ENCODE assay signal across 22 cellular contexts in genomic region chr6:47057830-47058540, GRCh38. TPM values are rescaled to one million over a fixed set of nuclear protein-coding genes. Genes with fewer than 3 reads are reported as not detected.
DNase-seq lines count a peak whose midpoint lies in the region; ATAC-seq and TF ChIP-seq lines count a peak whose summit lies in the region.
"Had no signal": no experiment of that assay in that cellular context is flagged by ENCODE, and none has a peak within 500 bp of the region (broad histone marks: within the 10 kb centered on the region; RNA-seq: fewer than 3 reads in every experiment).

No MANE protein-coding gene starts in this region.

- intact Hi-C loops in Calu3 (cut with micrococcal nuclease; ENCODE audit: unreplicated experiment): no loop called here
- intact Hi-C loops in mammary epithelial cell (cut with micrococcal nuclease): loop anchor here (2.0 kb wide), 1 partner anchor 39 kb away; no protein-coding TSS in a partner anchor
- intact Hi-C loops in colonic mucosa (cut with DNase I): no loop called here

- H3K36me3 ChIP-seq in MG63 (no peaks in the 10 kb centered on the region), mammary epithelial cell (ENCODE audit: insufficient read depth, low read length) (no peaks in the 10 kb centered on the region), colonic mucosa (no peaks in the 10 kb centered on the region)
- H3K36me3 ChIP-seq: gastroesophageal sphincter, left lung, right atrium auricular region, tibial nerve had no signal

- H3K9ac ChIP-seq in mammary epithelial cell (ENCODE audit: insufficient read depth, low read length) (no peak overlapping the region), colonic mucosa (ENCODE audit: low read depth in 2 of 2, low read length in 2 of 2) (no peak overlapping the region)

- peaks cover 5% of the 10 kb centered on the region for H3K9me3 Mint-ChIP-seq in Calu3 (ENCODE audit: low read depth, unreplicated experiment)
- H3K9me3 Mint-ChIP-seq: stimulated activated memory B cell treated with anti-CD40 and anti-IgM and Interleukin-4, amounts not matched to agents 10 μg/mL and 1 μg/mL and 100 μg/mL, for 72 hours had no signal

- H3K9me3 ChIP-seq in MG63 (no peaks in the 10 kb centered on the region), mammary epithelial cell (replicated peaks; ENCODE audit: insufficient read depth, low read length) (no peaks in the 10 kb centered on the region), colonic mucosa (no peaks in the 10 kb centered on the region)
- H3K9me3 ChIP-seq: gastroesophageal sphincter, left lung, right atrium auricular region had no signal

- H3K27me3 ChIP-seq in MG63 (no peaks in the 10 kb centered on the region), mammary epithelial cell (ENCODE audit: insufficient read depth, low read length) (no peaks in the 10 kb centered on the region), colonic mucosa (no peaks in the 10 kb centered on the region)
- H3K27me3 ChIP-seq: gastroesophageal sphincter, left lung, right atrium auricular region, tibial nerve had no signal

- dilution Hi-C loops in mammary epithelial cell (cut with HindIII; ENCODE audit: low sequenced_read_pairs): no loop called here

- whole genome bisulfite sequencing in mammary epithelial cell (ENCODE audit: low coverage, missing lambda C conversion rate): 100% methylated on average over 1 of the region's 1 CpG

- no peak for TF ChIP-seq CTCF in Calu3 (IDR thresholded peaks at IDR 0.05; ENCODE audit: unreplicated experiment)
- no peak for TF ChIP-seq CTCF in mammary epithelial cell (conservative IDR thresholded peaks at IDR 0.05 in 1 of 2, IDR thresholded peaks at IDR 0.05 in 1 of 2; ENCODE audit: extremely low read depth in 1 of 2, insufficient read depth in 1 of 2, low read depth in 1 of 2, low read length in 2 of 2)
- TF ChIP-seq CTCF in colonic mucosa (IDR thresholded peaks at IDR 0.05): no peak

- BruUV-seq in Calu3 (replicated peaks; lab: Mats Ljungman, UMichigan) (no TSS peak), mammary epithelial cell (replicated peaks; lab: Mats Ljungman, UMichigan) (no TSS peak)

- no peak overlapping the region for H3K4me3 Mint-ChIP-seq in Calu3 (ENCODE audit: low read depth, unreplicated experiment)
- H3K4me3 Mint-ChIP-seq: CD4-positive, CD25-positive, alpha-beta regulatory T cell; IgD-negative memory B cell; stimulated activated memory B cell treated with anti-CD40 and anti-IgM and Interleukin-4, amounts not matched to agents 10 μg/mL and 1 μg/mL and 100 μg/mL, for 72 hours had no signal

- H3K4me3 ChIP-seq in MG63 (no peak overlapping the region), mammary epithelial cell (replicated peaks in 1 of 3; ENCODE audit: insufficient read depth in 1 of 3, low read depth in 2 of 3, low read length in 3 of 3) (no peak overlapping the region), colonic mucosa (no peak overlapping the region)
- H3K4me3 ChIP-seq: gastroesophageal sphincter, left lung, right atrium auricular region, tibial nerve had no signal

- no peak for DNase-seq in Calu3
- peak; percentile 15 for DNase-seq in MG63
- peak; percentile 93 for DNase-seq in mammary epithelial cell
- DNase-seq in kidney glomerular epithelial cell (lab: John Stamatoyannopoulos, UW): peak; percentile 87
- no peak for DNase-seq in colonic mucosa
- no peak for DNase-seq in stimulated activated naive CD4-positive, alpha-beta T cell treated with Interleukin-2 at 50 U/mL for 16 hours (lab: John Stamatoyannopoulos, UW)
- DNase-seq in SHP77 (lab: John Stamatoyannopoulos, UW): no peak
- DNase-seq: activated CD4-positive, alpha-beta T cell treated with anti-CD3 and anti-CD28 coated beads for 4 hours; activated CD8-positive, alpha-beta memory T cell treated with anti-CD3 and anti-CD28 coated beads, Interleukin-2, amount 50 U/mL, for 4 hours; activated effector memory CD4-positive, alpha-beta T cell treated with Interleukin-2 at 50 U/mL for 16 hours; amniotic stem cell; CD4-positive, CD25-positive, alpha-beta regulatory T cell; DND-41; left lung; NCI-H2081 treated with DMSO at 0.1 percent for 48 hours; NCI-H526 had no signal

- H2AFZ ChIP-seq in mammary epithelial cell (ENCODE audit: low read depth, low read length): no peak overlapping the region

- H3K27ac ChIP-seq in mammary epithelial cell (ENCODE audit: insufficient read depth, low read depth, low read length) (peak overlapping the region; percentile 76), colonic mucosa (no peak overlapping the region)
- H3K27ac ChIP-seq: gastroesophageal sphincter, left lung, right atrium auricular region, tibial nerve had no signal

- no peaks in the 10 kb centered on the region for H3K79me2 ChIP-seq in mammary epithelial cell (ENCODE audit: insufficient read depth, low read length)

- peaks cover 7% of the 10 kb centered on the region for H3K36me3 Mint-ChIP-seq in Calu3 (ENCODE audit: insufficient read depth, unreplicated experiment)
- H3K36me3 Mint-ChIP-seq: CD4-positive, CD25-positive, alpha-beta regulatory T cell; IgD-negative memory B cell; stimulated activated memory B cell treated with anti-CD40 and anti-IgM and Interleukin-4, amounts not matched to agents 10 μg/mL and 1 μg/mL and 100 μg/mL, for 72 hours had no signal

- H3K4me2 ChIP-seq in mammary epithelial cell (ENCODE audit: insufficient read depth, low read depth, low read length): no peak overlapping the region

- in situ Hi-C loops in mammary epithelial cell (cut with MboI; ENCODE audit: low sequenced_read_pairs in 2 of 2): no loop called here

- no peaks in the 10 kb centered on the region for H3K27me3 Mint-ChIP-seq in Calu3 (ENCODE audit: unreplicated experiment)
- H3K27me3 Mint-ChIP-seq: CD4-positive, CD25-positive, alpha-beta regulatory T cell had no signal

- no peaks in the 10 kb centered on the region for H4K20me1 ChIP-seq in mammary epithelial cell (ENCODE audit: insufficient read depth, low read length)

- CTCF ChIA-PET in Calu3 (lab: Charles Lee) (no interaction called here), mammary epithelial cell (lab: Charles Lee; ENCODE audit: low non-redundant PET) (no interaction called here)

- H3K4me1 ChIP-seq in mammary epithelial cell (ENCODE audit: insufficient read depth, low read length) (peaks cover 47% of the 10 kb centered on the region), colonic mucosa (no peaks in the 10 kb centered on the region)

- H3K27ac Mint-ChIP-seq in Calu3 (ENCODE audit: unreplicated experiment): peak overlapping the region; percentile 34
- H3K27ac Mint-ChIP-seq: CD4-positive, CD25-positive, alpha-beta regulatory T cell; IgD-negative memory B cell; stimulated activated memory B cell treated with anti-CD40 and anti-IgM and Interleukin-4, amounts not matched to agents 10 μg/mL and 1 μg/mL and 100 μg/mL, for 72 hours had no signal

- ATAC-seq in HG03039 (IDR thresholded peaks at IDR 0.05; ENCODE audit: unreplicated experiment): no peak
- ATAC-seq: gastroesophageal sphincter; left lung; stimulated activated memory B cell treated with anti-CD40 and anti-IgM and Interleukin-4, amounts not matched to agents 10 μg/mL and 1 μg/mL and 100 μg/mL, for 72 hours had no signal

- H3K4me1 Mint-ChIP-seq in Calu3 (ENCODE audit: low read depth, unreplicated experiment): peaks cover 40% of the 10 kb centered on the region
- H3K4me1 Mint-ChIP-seq: CD4-positive, CD25-positive, alpha-beta regulatory T cell; IgD-negative memory B cell; stimulated activated memory B cell treated with anti-CD40 and anti-IgM and Interleukin-4, amounts not matched to agents 10 μg/mL and 1 μg/mL and 100 μg/mL, for 72 hours had no signal

RNA-seq across cellular contexts. Expression of gene ADGRF1, which starts 15.9 kb away (rescaled TPM):
- total RNA-seq in Calu3 (2022) (256 and 313 TPM in 2 replicates), mammary epithelial cell (10 to 100 TPM; 10.0 to 79.4 TPM), colonic mucosa (1 to 10 TPM; 1.7 to 2.0 TPM)
- not detected in 2 replicates for total RNA-seq in MG63 (2014; rRNA removed; shearing (Covaris generic); ENCODE audit: low replicate concordance)
- 51.5 TPM for polyA plus RNA-seq in mammary epithelial cell
- polyA minus RNA-seq in mammary epithelial cell: 97.8 TPM
- total RNA-seq: CD4-positive, CD25-positive, alpha-beta regulatory T cell; right atrium auricular region; tibial nerve had no signal
- polyA plus RNA-seq: CD4-positive, CD25-positive, alpha-beta regulatory T cell; IgD-negative memory B cell had no signal

Comparison
In these comparisons a context has a peak if more than half of its experiments do, and no peak if none do; other contexts are left out.
1. DNase-seq: peak in MG63 (single experiment), mammary epithelial cell (single experiment) and kidney glomerular epithelial cell (single experiment); none in Calu3 (single experiment), colonic mucosa (single experiment), stimulated activated naive CD4-positive, alpha-beta T cell treated with Interleukin-2 at 50 U/mL for 16 hours (single experiment) and SHP77 (0 of 2).